Comparison of ENCODE assay signal across 8 cellular contexts in the genomic region with DNA sequence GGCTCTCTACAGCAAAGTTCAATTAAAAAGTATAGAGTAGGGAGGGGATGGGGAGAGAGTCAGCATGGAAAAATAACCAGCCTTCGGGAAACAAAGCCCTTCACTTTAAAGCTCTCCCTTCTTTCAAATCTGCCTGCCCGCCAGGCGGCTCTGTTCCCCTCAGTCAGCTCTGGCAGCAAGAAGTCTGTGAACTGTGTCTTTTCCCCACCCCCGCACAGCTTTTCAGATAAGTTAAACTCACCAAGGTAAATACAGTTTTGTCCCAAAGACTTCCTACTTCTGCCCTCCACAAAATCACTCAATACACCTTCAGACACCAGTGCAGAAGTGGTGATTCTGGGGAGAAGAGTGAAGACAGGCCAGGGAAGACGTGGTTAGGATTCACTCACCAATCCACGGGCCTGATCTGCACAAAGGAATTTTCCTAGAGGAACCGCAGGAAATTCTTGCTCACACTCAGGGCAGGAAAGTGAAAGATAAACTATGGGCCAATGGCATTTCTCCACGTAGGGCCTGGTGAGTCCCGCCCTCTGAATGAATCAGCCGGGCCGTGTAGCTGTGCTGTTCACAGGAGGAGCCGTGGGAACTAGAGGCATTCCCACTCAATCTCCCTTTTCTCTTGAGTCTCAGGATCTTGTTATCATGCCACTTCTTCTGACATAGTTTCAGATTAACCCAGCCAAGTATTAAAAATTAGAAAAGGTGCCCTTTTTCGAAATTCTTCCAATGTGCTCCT. TPM values are rescaled to one million over a fixed set of nuclear protein-coding genes. Genes with fewer than 3 reads are reported as not detected.
A peak's percentile ranks its signal among the peaks of the same experiment; 100 is the strongest.
DNase-seq lines count a peak whose midpoint lies in the region; ATAC-seq and TF ChIP-seq lines count a peak whose summit lies in the region.

A gene with protein sequence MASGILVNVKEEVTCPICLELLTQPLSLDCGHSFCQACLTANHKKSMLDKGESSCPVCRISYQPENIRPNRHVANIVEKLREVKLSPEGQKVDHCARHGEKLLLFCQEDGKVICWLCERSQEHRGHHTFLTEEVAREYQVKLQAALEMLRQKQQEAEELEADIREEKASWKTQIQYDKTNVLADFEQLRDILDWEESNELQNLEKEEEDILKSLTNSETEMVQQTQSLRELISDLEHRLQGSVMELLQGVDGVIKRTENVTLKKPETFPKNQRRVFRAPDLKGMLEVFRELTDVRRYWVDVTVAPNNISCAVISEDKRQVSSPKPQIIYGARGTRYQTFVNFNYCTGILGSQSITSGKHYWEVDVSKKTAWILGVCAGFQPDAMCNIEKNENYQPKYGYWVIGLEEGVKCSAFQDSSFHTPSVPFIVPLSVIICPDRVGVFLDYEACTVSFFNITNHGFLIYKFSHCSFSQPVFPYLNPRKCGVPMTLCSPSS (minus strand): TSS at position 448 of the 736 bp plus-strand sequence. CDS start 4,897 bp downstream, outside the sequence.

- H3K36me3 ChIP-seq in BE2C (no peaks in the 10 kb centered on the region), ovary (peaks cover 2% of the 10 kb centered on the region), thyroid gland (peaks cover 0 to 2% of the 10 kb centered on the region in 2 donors)

- peak within 1 kb of the TSS; percentile 95 to 99 for H3K27ac Mint-ChIP-seq in activated naive CD4-positive, alpha-beta T cell treated with anti-CD3 and anti-CD28 coated beads, Interleukin-2, amount 50 U/mL, for 72 hours
- H3K27ac Mint-ChIP-seq in glutamatergic neuron (ENCODE audit: unreplicated experiment) = peak within 1 kb of the TSS; percentile 35

- H3K4me3 Mint-ChIP-seq in glutamatergic neuron (ENCODE audit: unreplicated experiment) = peak within 1 kb of the TSS; percentile 74

- H3K4me3 ChIP-seq in BE2C (ENCODE audit: low read depth, low read length) (peak within 1 kb of the TSS; percentile 57), ovary (peak within 1 kb of the TSS; percentile 49), thyroid gland (replicated peaks in 1 of 3) (peak within 1 kb of the TSS in 2 of 3 donors; percentile 12 to 30)

- intact Hi-C loops in ovary (cut with DNase I) = loop anchor here in 1 of 4 donors (10.0 kb wide), 1 partner anchor 90 kb away; the partner anchor contains the start of gene TRIM6
- intact Hi-C loops in thyroid gland (cut with DNase I) = no loop called here

- peak; percentile 65 for TF ChIP-seq POLR2A in ovary (IDR thresholded peaks at IDR 0.05)
- peak in 1 of 2 donors; percentile 77 for TF ChIP-seq POLR2A in thyroid gland (IDR thresholded peaks at IDR 0.05)

- TF ChIP-seq EP300 in ovary (IDR thresholded peaks at IDR 0.05) = no peak

- H3K9me3 ChIP-seq in BE2C (no peaks in the 10 kb centered on the region), ovary (no peaks in the 10 kb centered on the region), thyroid gland (no peaks in the 10 kb centered on the region)

- TF ChIP-seq CTCF in BE2C (IDR thresholded peaks at IDR 0.05; ENCODE audit: low read depth, low read length) (peak; percentile 40), glutamatergic neuron (IDR thresholded peaks at IDR 0.05; ENCODE audit: partially characterized antibody, unreplicated experiment) (no peak), ovary (IDR thresholded peaks at IDR 0.05) (peak; percentile 69 to 79 (median 74)), thyroid gland (IDR thresholded peaks at IDR 0.05) (peak in 5 of 6 experiments; percentile 38 to 77 (median 59))

- H3K36me3 Mint-ChIP-seq in activated naive CD4-positive, alpha-beta T cell treated with anti-CD3 and anti-CD28 coated beads, Interleukin-2, amount 50 U/mL, for 72 hours = peaks cover 14 to 16% of the 10 kb centered on the region in 2 donors
- no peaks in the 10 kb centered on the region for H3K36me3 Mint-ChIP-seq in glutamatergic neuron (ENCODE audit: unreplicated experiment)

- no peaks in the 10 kb centered on the region for H3K27me3 Mint-ChIP-seq in glutamatergic neuron (ENCODE audit: unreplicated experiment)

- WGBS in ovary, 3 donors = 1% methylated on average over 13 of the region's 13 CpGs
- 3 to 4% methylated on average over 13 of the region's 13 CpGs for WGBS in thyroid gland, 2 donors

- H3K4me1 ChIP-seq in BE2C (no peaks in the 10 kb centered on the region), ovary (ENCODE audit: insufficient read depth) (peaks cover 5% of the 10 kb centered on the region), thyroid gland (peaks cover 16 to 20% of the 10 kb centered on the region in 2 donors)

- peak; percentile 51 for DNase-seq in BE2C
- DNase-seq in GM19238 (ENCODE audit: insufficient read length, low spot score) = peak; percentile 76
- peak; percentile 73 to 82 for DNase-seq in activated naive CD4-positive, alpha-beta T cell treated with anti-CD3 and anti-CD28 coated beads, Interleukin-2, amount 50 U/mL, for 72 hours (ENCODE audit: low spot score in 2 of 2)
- peak; percentile 32 for DNase-seq in glutamatergic neuron
- peak; percentile 83 to 91 (median 86) for DNase-seq in ovary
- DNase-seq in thyroid gland = peak; percentile 87 to 89

- H3K27ac ChIP-seq in ovary = peak within 1 kb of the TSS; percentile 87
- peak within 1 kb of the TSS; percentile 57 to 97 (median 92) for H3K27ac ChIP-seq in thyroid gland

- H3K4me1 Mint-ChIP-seq in glutamatergic neuron (ENCODE audit: low read depth, unreplicated experiment) = peaks cover 1% of the 10 kb centered on the region

- H3K27me3 ChIP-seq in BE2C = no peaks in the 10 kb centered on the region
- H3K27me3 ChIP-seq in ovary = no peaks in the 10 kb centered on the region
- H3K27me3 ChIP-seq in thyroid gland = no peaks in the 10 kb centered on the region

- no peaks in the 10 kb centered on the region for H3K9me3 Mint-ChIP-seq in activated naive CD4-positive, alpha-beta T cell treated with anti-CD3 and anti-CD28 coated beads, Interleukin-2, amount 50 U/mL, for 72 hours
- H3K9me3 Mint-ChIP-seq in glutamatergic neuron (ENCODE audit: unreplicated experiment) = no peaks in the 10 kb centered on the region

- ATAC-seq in HG03442 (IDR thresholded peaks at IDR 0.05; ENCODE audit: unreplicated experiment) (peak; percentile 74), SK-N-SH treated with all-trans-retinoic acid at 6 μM for 48 hours (peak; percentile 93)
- peak; percentile 91 to 94 for ATAC-seq in activated naive CD4-positive, alpha-beta T cell treated with anti-CD3 and anti-CD28 coated beads, Interleukin-2, amount 50 U/mL, for 72 hours

TF ChIP-seq in SK-N-SH treated with all-trans-retinoic acid at 6 μM for 48 hours, 23 proteins besides CTCF, POLR2A, EP300 and RAD21 (continues in another document):
- TF ChIP-seq CSRNP3 (CRISPR knock-in tag; IDR thresholded peaks at IDR 0.05) (no peak), ISL1 (CRISPR knock-in tag; IDR thresholded peaks at IDR 0.05) (no peak), ARNTL (CRISPR knock-in tag; IDR thresholded peaks at IDR 0.05; ENCODE audit: borderline replicate concordance, low read depth) (no peak), TOX (CRISPR knock-in tag; IDR thresholded peaks at IDR 0.05; ENCODE audit: borderline replicate concordance) (no peak), ZFP3 (CRISPR knock-in tag; IDR thresholded peaks at IDR 0.05) (no peak), ESRRG (CRISPR knock-in tag; IDR thresholded peaks at IDR 0.05) (no peak), ZNF70 (CRISPR knock-in tag; IDR thresholded peaks at IDR 0.05) (no peak), BACH2 (CRISPR knock-in tag; IDR thresholded peaks at IDR 0.05; ENCODE audit: borderline replicate concordance) (no peak), ZNF8 (CRISPR knock-in tag; IDR thresholded peaks at IDR 0.05) (no peak), SNAI2 (CRISPR knock-in tag; IDR thresholded peaks at IDR 0.05) (no peak), PPARA (CRISPR knock-in tag; IDR thresholded peaks at IDR 0.05; ENCODE audit: borderline replicate concordance) (no peak)
- TF ChIP-seq, protein P1, sequence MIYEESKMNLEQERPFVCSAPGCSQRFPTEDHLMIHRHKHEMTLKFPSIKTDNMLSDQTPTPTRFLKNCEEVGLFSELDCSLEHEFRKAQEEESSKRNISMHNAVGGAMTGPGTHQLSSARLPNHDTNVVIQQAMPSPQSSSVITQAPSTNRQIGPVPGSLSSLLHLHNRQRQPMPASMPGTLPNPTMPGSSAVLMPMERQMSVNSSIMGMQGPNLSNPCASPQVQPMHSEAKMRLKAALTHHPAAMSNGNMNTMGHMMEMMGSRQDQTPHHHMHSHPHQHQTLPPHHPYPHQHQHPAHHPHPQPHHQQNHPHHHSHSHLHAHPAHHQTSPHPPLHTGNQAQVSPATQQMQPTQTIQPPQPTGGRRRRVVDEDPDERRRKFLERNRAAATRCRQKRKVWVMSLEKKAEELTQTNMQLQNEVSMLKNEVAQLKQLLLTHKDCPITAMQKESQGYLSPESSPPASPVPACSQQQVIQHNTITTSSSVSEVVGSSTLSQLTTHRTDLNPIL (CRISPR knock-in tag; IDR thresholded peaks at IDR 0.05; ENCODE audit: low read depth) = no peak

RNA-seq across cellular contexts. Expression of the gene that starts here (rescaled TPM):
- polyA plus RNA-seq in BE2C (2012; ENCODE audit: insufficient read depth, insufficient read length, low read depth) = 1.1 TPM
- total RNA-seq in activated naive CD4-positive, alpha-beta T cell treated with anti-CD3 and anti-CD28 coated beads, Interleukin-2, amount 50 U/mL, for 72 hours = 10 to 100 TPM; 30.2 to 31.9 TPM
- total RNA-seq in glutamatergic neuron (ENCODE audit: unreplicated experiment) = 2.6 TPM
- 10 to 100 TPM; 16.8 to 35.8 (median 24.9) TPM for total RNA-seq in ovary
- polyA plus RNA-seq in ovary = 10 to 100 TPM; 11.8 to 23.8 TPM
- total RNA-seq in thyroid gland = 10 to 100 TPM; 20.8 to 61.5 (median 43.3) TPM

Comparison
In these comparisons a context has a peak if more than half of its experiments do, and no peak if none do; other contexts are left out.
1. Peak in every context shown above with its lines: DNase-seq, ATAC-seq, H3K4me3 ChIP-seq and H3K27ac ChIP-seq.
2. DNase-seq: peak in every context shown above with its lines; median percentile 88 in thyroid gland; 86 in ovary; 78 in activated naive CD4-positive, alpha-beta T cell treated with anti-CD3 and anti-CD28 coated beads, Interleukin-2, amount 50 U/mL, for 72 hours; 76 in GM19238; 51 in BE2C; 32 in glutamatergic neuron.